1 cellular context compared by ENCODE assay signal in the genomic region with DNA sequence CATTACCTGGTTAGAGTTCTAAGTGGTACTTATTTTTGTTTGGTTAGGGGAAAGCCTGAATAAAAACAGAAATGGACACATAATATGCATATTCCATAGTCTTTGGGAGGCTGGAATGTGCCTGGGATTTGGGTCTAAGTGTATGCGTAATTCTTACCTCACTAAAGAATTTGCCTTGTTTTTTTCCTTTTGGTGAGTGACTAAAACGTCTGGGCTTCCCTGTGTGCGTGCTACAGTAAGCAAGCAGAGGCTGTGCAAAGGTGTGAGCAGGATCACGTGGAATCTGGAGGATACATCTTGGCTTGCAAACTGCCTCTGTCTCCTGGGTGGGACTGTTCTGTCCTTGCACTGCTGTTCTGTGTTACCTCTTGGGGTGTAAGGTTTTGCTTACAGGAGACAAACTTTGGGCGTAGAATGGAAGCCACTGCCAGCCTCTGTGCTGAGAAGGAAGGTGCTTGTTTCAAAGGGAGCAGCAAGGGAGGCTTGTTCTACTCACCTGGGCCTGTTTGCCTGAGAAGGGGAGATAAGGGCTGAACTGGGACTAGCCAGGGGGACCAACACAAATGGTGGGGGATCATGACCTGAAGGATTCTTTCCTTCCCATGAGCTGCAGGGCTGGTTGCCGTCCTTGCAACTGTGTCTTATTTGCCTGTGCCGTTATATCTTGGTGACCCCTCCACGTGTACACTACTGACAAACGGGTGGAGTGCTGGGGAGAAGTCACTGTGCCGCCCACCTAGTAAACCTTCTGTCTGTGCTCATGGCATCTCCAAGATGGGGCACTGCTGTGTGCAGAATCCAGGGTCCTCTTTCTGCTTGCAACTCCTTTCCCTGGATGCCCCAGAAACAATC.
A peak's percentile ranks its signal among the peaks of the same experiment; 100 is the strongest.
TF ChIP-seq lines count a peak whose summit lies in the region.

No MANE protein-coding gene starts in this region.

TF ChIP-seq in GM12878, 131 proteins besides CTCF, POLR2A, EP300 and RAD21 (continues in another document):
- no peak for TF ChIP-seq HDAC2 (IDR thresholded peaks at IDR 0.05)
- no peak; the same call in 1 of the 2 replicates for TF ChIP-seq CREM (IDR thresholded peaks at IDR 0.05; ENCODE audit: low read depth)
- TF ChIP-seq EED (IDR thresholded peaks at IDR 0.05; ENCODE audit: low read depth), result peak; percentile 46; the same call in 1 of the 2 replicates
- TF ChIP-seq GABPA (IDR thresholded peaks at IDR 0.05; ENCODE audit: low read depth), result no peak
- no peak for TF ChIP-seq SRF (IDR thresholded peaks at IDR 0.05; ENCODE audit: low read depth in 2 of 2, low read length in 2 of 2)
- TF ChIP-seq, protein P1, sequence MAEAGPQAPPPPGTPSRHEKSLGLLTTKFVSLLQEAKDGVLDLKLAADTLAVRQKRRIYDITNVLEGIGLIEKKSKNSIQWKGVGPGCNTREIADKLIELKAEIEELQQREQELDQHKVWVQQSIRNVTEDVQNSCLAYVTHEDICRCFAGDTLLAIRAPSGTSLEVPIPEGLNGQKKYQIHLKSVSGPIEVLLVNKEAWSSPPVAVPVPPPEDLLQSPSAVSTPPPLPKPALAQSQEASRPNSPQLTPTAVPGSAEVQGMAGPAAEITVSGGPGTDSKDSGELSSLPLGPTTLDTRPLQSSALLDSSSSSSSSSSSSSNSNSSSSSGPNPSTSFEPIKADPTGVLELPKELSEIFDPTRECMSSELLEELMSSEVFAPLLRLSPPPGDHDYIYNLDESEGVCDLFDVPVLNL (IDR thresholded peaks at IDR 0.05; ENCODE audit: low read depth, low read length), result no peak
- no peak for TF ChIP-seq SUPT20H (IDR thresholded peaks at IDR 0.05; ENCODE audit: borderline replicate concordance, control insufficient read depth, low read depth, low read length)
- TF ChIP-seq ZSCAN29 (IDR thresholded peaks at IDR 0.05), result no peak
- peak; percentile 25; the same call in 1 of the 2 replicates for TF ChIP-seq CBFB (IDR thresholded peaks at IDR 0.05; ENCODE audit: low read depth)
- TF ChIP-seq ZBED1 (IDR thresholded peaks at IDR 0.05; ENCODE audit: borderline replicate concordance), result peak; percentile 48
- no peak for TF ChIP-seq HCFC1 (IDR thresholded peaks at IDR 0.05; ENCODE audit: low read length)
- peak; percentile 66 for TF ChIP-seq BCL11A (IDR thresholded peaks at IDR 0.05; ENCODE audit: low read depth, low read length)
- TF ChIP-seq BACH1 (IDR thresholded peaks at IDR 0.05; ENCODE audit: borderline replicate concordance), result peak; percentile 60
- TF ChIP-seq RAD51 (IDR thresholded peaks at IDR 0.05), result no peak
- peak; percentile 11 to 36; a peak in 2 of 4 replicates for TF ChIP-seq BHLHE40 (IDR thresholded peaks at IDR 0.05; ENCODE audit: borderline replicate concordance in 1 of 2, low read depth in 2 of 2, low read length in 1 of 2)
- no peak for TF ChIP-seq RELA (IDR thresholded peaks at IDR 0.05; ENCODE audit: borderline replicate concordance, partially characterized antibody)
- TF ChIP-seq, protein P2, sequence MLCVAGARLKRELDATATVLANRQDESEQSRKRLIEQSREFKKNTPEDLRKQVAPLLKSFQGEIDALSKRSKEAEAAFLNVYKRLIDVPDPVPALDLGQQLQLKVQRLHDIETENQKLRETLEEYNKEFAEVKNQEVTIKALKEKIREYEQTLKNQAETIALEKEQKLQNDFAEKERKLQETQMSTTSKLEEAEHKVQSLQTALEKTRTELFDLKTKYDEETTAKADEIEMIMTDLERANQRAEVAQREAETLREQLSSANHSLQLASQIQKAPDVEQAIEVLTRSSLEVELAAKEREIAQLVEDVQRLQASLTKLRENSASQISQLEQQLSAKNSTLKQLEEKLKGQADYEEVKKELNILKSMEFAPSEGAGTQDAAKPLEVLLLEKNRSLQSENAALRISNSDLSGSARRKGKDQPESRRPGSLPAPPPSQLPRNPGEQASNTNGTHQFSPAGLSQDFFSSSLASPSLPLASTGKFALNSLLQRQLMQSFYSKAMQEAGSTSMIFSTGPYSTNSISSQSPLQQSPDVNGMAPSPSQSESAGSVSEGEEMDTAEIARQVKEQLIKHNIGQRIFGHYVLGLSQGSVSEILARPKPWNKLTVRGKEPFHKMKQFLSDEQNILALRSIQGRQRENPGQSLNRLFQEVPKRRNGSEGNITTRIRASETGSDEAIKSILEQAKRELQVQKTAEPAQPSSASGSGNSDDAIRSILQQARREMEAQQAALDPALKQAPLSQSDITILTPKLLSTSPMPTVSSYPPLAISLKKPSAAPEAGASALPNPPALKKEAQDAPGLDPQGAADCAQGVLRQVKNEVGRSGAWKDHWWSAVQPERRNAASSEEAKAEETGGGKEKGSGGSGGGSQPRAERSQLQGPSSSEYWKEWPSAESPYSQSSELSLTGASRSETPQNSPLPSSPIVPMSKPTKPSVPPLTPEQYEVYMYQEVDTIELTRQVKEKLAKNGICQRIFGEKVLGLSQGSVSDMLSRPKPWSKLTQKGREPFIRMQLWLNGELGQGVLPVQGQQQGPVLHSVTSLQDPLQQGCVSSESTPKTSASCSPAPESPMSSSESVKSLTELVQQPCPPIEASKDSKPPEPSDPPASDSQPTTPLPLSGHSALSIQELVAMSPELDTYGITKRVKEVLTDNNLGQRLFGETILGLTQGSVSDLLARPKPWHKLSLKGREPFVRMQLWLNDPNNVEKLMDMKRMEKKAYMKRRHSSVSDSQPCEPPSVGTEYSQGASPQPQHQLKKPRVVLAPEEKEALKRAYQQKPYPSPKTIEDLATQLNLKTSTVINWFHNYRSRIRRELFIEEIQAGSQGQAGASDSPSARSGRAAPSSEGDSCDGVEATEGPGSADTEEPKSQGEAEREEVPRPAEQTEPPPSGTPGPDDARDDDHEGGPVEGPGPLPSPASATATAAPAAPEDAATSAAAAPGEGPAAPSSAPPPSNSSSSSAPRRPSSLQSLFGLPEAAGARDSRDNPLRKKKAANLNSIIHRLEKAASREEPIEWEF (IDR thresholded peaks at IDR 0.05; ENCODE audit: insufficient replicate concordance, low read depth, low read length), result no peak
- TF ChIP-seq MYB (IDR thresholded peaks at IDR 0.05; ENCODE audit: borderline replicate concordance, low read depth, low read length), result no peak; the same call in 1 of the 2 replicates
- TF ChIP-seq, protein P3, sequence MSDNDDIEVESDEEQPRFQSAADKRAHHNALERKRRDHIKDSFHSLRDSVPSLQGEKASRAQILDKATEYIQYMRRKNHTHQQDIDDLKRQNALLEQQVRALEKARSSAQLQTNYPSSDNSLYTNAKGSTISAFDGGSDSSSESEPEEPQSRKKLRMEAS (IDR thresholded peaks at IDR 0.05; ENCODE audit: low read depth, low read length), result peak; percentile 17; the same call in 1 of the 2 replicates
- TF ChIP-seq, protein P4, sequence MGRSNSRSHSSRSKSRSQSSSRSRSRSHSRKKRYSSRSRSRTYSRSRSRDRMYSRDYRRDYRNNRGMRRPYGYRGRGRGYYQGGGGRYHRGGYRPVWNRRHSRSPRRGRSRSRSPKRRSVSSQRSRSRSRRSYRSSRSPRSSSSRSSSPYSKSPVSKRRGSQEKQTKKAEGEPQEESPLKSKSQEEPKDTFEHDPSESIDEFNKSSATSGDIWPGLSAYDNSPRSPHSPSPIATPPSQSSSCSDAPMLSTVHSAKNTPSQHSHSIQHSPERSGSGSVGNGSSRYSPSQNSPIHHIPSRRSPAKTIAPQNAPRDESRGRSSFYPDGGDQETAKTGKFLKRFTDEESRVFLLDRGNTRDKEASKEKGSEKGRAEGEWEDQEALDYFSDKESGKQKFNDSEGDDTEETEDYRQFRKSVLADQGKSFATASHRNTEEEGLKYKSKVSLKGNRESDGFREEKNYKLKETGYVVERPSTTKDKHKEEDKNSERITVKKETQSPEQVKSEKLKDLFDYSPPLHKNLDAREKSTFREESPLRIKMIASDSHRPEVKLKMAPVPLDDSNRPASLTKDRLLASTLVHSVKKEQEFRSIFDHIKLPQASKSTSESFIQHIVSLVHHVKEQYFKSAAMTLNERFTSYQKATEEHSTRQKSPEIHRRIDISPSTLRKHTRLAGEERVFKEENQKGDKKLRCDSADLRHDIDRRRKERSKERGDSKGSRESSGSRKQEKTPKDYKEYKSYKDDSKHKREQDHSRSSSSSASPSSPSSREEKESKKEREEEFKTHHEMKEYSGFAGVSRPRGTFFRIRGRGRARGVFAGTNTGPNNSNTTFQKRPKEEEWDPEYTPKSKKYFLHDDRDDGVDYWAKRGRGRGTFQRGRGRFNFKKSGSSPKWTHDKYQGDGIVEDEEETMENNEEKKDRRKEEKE (IDR thresholded peaks at IDR 0.05), result no peak; the same call in 1 of the 2 replicates
- TF ChIP-seq MTA3 (IDR thresholded peaks at IDR 0.05; ENCODE audit: borderline replicate concordance, low read length), result no peak
- peak; percentile 76; the same call in 1 of the 2 replicates for TF ChIP-seq WRNIP1 (IDR thresholded peaks at IDR 0.05; ENCODE audit: borderline replicate concordance, low read depth, low read length)
- TF ChIP-seq RCOR1 (conservative IDR thresholded peaks at IDR 0.05; ENCODE audit: low read depth, low read length), result no peak; the same call in 1 of the 2 replicates
- TF ChIP-seq, protein P5, sequence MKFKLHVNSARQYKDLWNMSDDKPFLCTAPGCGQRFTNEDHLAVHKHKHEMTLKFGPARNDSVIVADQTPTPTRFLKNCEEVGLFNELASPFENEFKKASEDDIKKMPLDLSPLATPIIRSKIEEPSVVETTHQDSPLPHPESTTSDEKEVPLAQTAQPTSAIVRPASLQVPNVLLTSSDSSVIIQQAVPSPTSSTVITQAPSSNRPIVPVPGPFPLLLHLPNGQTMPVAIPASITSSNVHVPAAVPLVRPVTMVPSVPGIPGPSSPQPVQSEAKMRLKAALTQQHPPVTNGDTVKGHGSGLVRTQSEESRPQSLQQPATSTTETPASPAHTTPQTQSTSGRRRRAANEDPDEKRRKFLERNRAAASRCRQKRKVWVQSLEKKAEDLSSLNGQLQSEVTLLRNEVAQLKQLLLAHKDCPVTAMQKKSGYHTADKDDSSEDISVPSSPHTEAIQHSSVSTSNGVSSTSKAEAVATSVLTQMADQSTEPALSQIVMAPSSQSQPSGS (IDR thresholded peaks at IDR 0.05; ENCODE audit: low read length), result no peak
- TF ChIP-seq TCF7 (IDR thresholded peaks at IDR 0.05; ENCODE audit: borderline replicate concordance), result 0 out of 2 replicates have a peak, but pooled peaks have one; percentile 10
- TF ChIP-seq TARDBP (IDR thresholded peaks at IDR 0.05; ENCODE audit: borderline replicate concordance), result peak; percentile 53; the same call in 1 of the 2 replicates
- TF ChIP-seq SREBF1 (IDR thresholded peaks at IDR 0.05; ENCODE audit: low read length), result no peak
- TF ChIP-seq, protein P6, sequence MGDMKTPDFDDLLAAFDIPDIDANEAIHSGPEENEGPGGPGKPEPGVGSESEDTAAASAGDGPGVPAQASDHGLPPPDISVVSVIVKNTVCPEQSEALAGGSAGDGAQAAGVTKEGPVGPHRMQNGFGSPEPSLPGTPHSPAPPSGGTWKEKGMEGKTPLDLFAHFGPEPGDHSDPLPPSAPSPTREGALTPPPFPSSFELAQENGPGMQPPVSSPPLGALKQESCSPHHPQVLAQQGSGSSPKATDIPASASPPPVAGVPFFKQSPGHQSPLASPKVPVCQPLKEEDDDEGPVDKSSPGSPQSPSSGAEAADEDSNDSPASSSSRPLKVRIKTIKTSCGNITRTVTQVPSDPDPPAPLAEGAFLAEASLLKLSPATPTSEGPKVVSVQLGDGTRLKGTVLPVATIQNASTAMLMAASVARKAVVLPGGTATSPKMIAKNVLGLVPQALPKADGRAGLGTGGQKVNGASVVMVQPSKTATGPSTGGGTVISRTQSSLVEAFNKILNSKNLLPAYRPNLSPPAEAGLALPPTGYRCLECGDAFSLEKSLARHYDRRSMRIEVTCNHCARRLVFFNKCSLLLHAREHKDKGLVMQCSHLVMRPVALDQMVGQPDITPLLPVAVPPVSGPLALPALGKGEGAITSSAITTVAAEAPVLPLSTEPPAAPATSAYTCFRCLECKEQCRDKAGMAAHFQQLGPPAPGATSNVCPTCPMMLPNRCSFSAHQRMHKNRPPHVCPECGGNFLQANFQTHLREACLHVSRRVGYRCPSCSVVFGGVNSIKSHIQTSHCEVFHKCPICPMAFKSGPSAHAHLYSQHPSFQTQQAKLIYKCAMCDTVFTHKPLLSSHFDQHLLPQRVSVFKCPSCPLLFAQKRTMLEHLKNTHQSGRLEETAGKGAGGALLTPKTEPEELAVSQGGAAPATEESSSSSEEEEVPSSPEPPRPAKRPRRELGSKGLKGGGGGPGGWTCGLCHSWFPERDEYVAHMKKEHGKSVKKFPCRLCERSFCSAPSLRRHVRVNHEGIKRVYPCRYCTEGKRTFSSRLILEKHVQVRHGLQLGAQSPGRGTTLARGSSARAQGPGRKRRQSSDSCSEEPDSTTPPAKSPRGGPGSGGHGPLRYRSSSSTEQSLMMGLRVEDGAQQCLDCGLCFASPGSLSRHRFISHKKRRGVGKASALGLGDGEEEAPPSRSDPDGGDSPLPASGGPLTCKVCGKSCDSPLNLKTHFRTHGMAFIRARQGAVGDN (IDR thresholded peaks at IDR 0.05), result peak; percentile 23; the same call in 1 of the 2 replicates
- TF ChIP-seq NFIC (IDR thresholded peaks at IDR 0.05; ENCODE audit: low read depth, low read length), result no peak
- TF ChIP-seq DPF2 (IDR thresholded peaks at IDR 0.05), result no peak
- peak; percentile 19; the same call in 1 of the 2 replicates for TF ChIP-seq BMI1 (IDR thresholded peaks at IDR 0.05; ENCODE audit: borderline replicate concordance)
- peak; percentile 80 for TF ChIP-seq SMAD5 (IDR thresholded peaks at IDR 0.05; ENCODE audit: low read depth)
- TF ChIP-seq TCF3 (IDR thresholded peaks at IDR 0.05; ENCODE audit: borderline replicate concordance, insufficient read depth, low read depth, low read length), result 0 out of 2 replicates have a peak, but pooled peaks have one; percentile 12
- TF ChIP-seq MYC (IDR thresholded peaks at IDR 0.05; ENCODE audit: insufficient read depth, insufficient read length, insufficient replicate concordance, low read length, severe bottlenecking), result no peak
- peak; percentile 28; the same call in 1 of the 2 replicates for TF ChIP-seq TCF12 (IDR thresholded peaks at IDR 0.05; ENCODE audit: low read depth, low read length)
- TF ChIP-seq FOXK2 (IDR thresholded peaks at IDR 0.05), result no peak
- no peak for TF ChIP-seq CBX5 (IDR thresholded peaks at IDR 0.05; ENCODE audit: low read depth)
- TF ChIP-seq SMC3 (IDR thresholded peaks at IDR 0.05; ENCODE audit: borderline replicate concordance, low read length), result peak; percentile 16; the same call in 1 of the 2 replicates
